1 cellular context compared by ENCODE assay signal in genomic region chr1:206687251-206687914, GRCh38.
TF ChIP-seq lines count a peak whose summit lies in the region.

No MANE protein-coding gene starts in this region.

TF ChIP-seq in H1, 55 proteins besides CTCF, POLR2A, EP300 and RAD21:
- TF ChIP-seq CHD1 (IDR thresholded peaks at IDR 0.05; ENCODE audit: low read depth, low read length), result no peak
- TF ChIP-seq KDM5A (IDR thresholded peaks at IDR 0.05; ENCODE audit: low read length), result no peak
- TF ChIP-seq SIRT6 (IDR thresholded peaks at IDR 0.05; ENCODE audit: low read length), result no peak
- TF ChIP-seq GABPA (IDR thresholded peaks at IDR 0.05; ENCODE audit: borderline replicate concordance, insufficient read depth, low read length), result no peak
- no peak for TF ChIP-seq HDAC2 (IDR thresholded peaks at IDR 0.05; ENCODE audit: borderline replicate concordance in 1 of 2, low read depth in 2 of 2, low read length in 2 of 2)
- no peak; the same call in 1 of the 2 replicates for TF ChIP-seq POLR2AphosphoS5 (IDR thresholded peaks at IDR 0.05; ENCODE audit: low read depth, low read length)
- TF ChIP-seq FOSL1 (IDR thresholded peaks at IDR 0.05; ENCODE audit: insufficient read depth, low read depth, low read length), result no peak
- TF ChIP-seq TAF1 (IDR thresholded peaks at IDR 0.05; ENCODE audit: low read depth, low read length), result no peak
- TF ChIP-seq CBX5 (IDR thresholded peaks at IDR 0.05; ENCODE audit: low read depth, low read length), result no peak
- no peak for TF ChIP-seq YY1 (IDR thresholded peaks at IDR 0.05; ENCODE audit: low read depth, low read length)
- TF ChIP-seq CTBP2 (IDR thresholded peaks at IDR 0.05; ENCODE audit: borderline replicate concordance, insufficient read depth, insufficient read length, low read length), result no peak
- TF ChIP-seq CEBPB (IDR thresholded peaks at IDR 0.05; ENCODE audit: low read depth, low read length), result no peak
- TF ChIP-seq SIX5 (IDR thresholded peaks at IDR 0.05; ENCODE audit: low read depth, low read length), result no peak
- no peak for TF ChIP-seq KDM4A (IDR thresholded peaks at IDR 0.05; ENCODE audit: low read depth, low read length, severe bottlenecking)
